ENCODE assay signal across 22 cellular contexts in genomic region chr11:863389-864117, GRCh38. TPM values are rescaled to one million over a fixed set of nuclear protein-coding genes. Genes with fewer than 3 reads are reported as not detected.
DNase-seq lines count a peak whose midpoint lies in the region; ATAC-seq and TF ChIP-seq lines count a peak whose summit lies in the region.
"Had no signal": no experiment of that assay in that cellular context is flagged by ENCODE, and none has a peak within 500 bp of the region (broad histone marks: within the 10 kb centered on the region; RNA-seq: fewer than 3 reads in every experiment).

No MANE protein-coding gene starts in this region.

- H3K4me1 ChIP-seq in Panc1 (ENCODE audit: control insufficient read depth, insufficient read depth, low read length) (peaks cover 81% of the 10 kb centered on the region), iPS-20b (ENCODE audit: insufficient read depth, low read length) (peaks cover 8% of the 10 kb centered on the region; the same call in 1 of the 2 replicates)

- H3K27me3 Mint-ChIP-seq in naive thymus-derived CD8-positive, alpha-beta T cell = no peaks in the 10 kb centered on the region
- H3K27me3 Mint-ChIP-seq in activated naive CD4-positive, alpha-beta T cell treated with anti-CD3 and anti-CD28 coated beads, Interleukin-2, amount 10 ng/mL, durations not matched to agents 7 days and 5 days = no peaks in the 10 kb centered on the region
- H3K27me3 Mint-ChIP-seq: activated CD4-positive, alpha-beta memory T cell treated with anti-CD3 and anti-CD28 coated beads for 36 hours; central memory CD8-positive, alpha-beta T cell had no signal

- H3K9me3 Mint-ChIP-seq in naive thymus-derived CD8-positive, alpha-beta T cell = no peaks in the 10 kb centered on the region
- no peaks in the 10 kb centered on the region for H3K9me3 Mint-ChIP-seq in activated naive CD4-positive, alpha-beta T cell treated with anti-CD3 and anti-CD28 coated beads, Interleukin-2, amount 10 ng/mL, durations not matched to agents 7 days and 5 days
- H3K9me3 Mint-ChIP-seq: activated CD4-positive, alpha-beta memory T cell treated with anti-CD3 and anti-CD28 coated beads for 36 hours; central memory CD8-positive, alpha-beta T cell had no signal

- TF ChIP-seq CTCF in 22Rv1 (IDR thresholded peaks at IDR 0.05) = no peak
- no peak for TF ChIP-seq CTCF in Panc1 (IDR thresholded peaks at IDR 0.05)

- no peak overlapping the region for H3K27ac Mint-ChIP-seq in naive thymus-derived CD8-positive, alpha-beta T cell
- H3K27ac Mint-ChIP-seq in activated naive CD4-positive, alpha-beta T cell treated with anti-CD3 and anti-CD28 coated beads, Interleukin-2, amount 10 ng/mL, durations not matched to agents 7 days and 5 days = no peak overlapping the region
- H3K27ac Mint-ChIP-seq: activated CD4-positive, alpha-beta memory T cell treated with anti-CD3 and anti-CD28 coated beads for 36 hours had no signal

- H3K4me3 ChIP-seq in Panc1 (ENCODE audit: low read depth in 2 of 2, low read length in 2 of 2) = no peak overlapping the region
- H3K4me3 ChIP-seq in iPS-20b (ENCODE audit: low read length) = peak overlapping the region; percentile 35; the same call in 1 of the 2 replicates
- H3K4me3 ChIP-seq: GM23248, MG63, vagina had no signal

- H3K36me3 ChIP-seq in Panc1 (ENCODE audit: control insufficient read depth, insufficient read depth, low read length) = no peaks in the 10 kb centered on the region
- H3K36me3 ChIP-seq in iPS-20b (ENCODE audit: insufficient read depth, low read depth, low read length) = peaks cover 6% of the 10 kb centered on the region; the same call in 1 of the 2 replicates

- in situ Hi-C loops in Panc1 (cut with HindIII; ENCODE audit: low pct_unique_long_range_greater_than_20kb, low sequenced_read_pairs) = no loop called here

- POLR2A ChIA-PET in Panc1 (lab: Charles Lee) = no interaction called here
- POLR2A ChIA-PET in naive thymus-derived CD8-positive, alpha-beta T cell (lab: Charles Lee) = interaction anchor here (0.7 kb wide), 1 partner anchor 29 kb away, joined by 3 read pairs; no protein-coding TSS in a partner anchor

- no TSS peak for BruUV-seq in Panc1 (replicated peaks; lab: Mats Ljungman, UMichigan)

- peak overlapping the region; percentile 71; the same call in 1 of the 2 replicates for H3K9ac ChIP-seq in iPS-20b (ENCODE audit: low read depth, low read length)
- H3K9ac ChIP-seq: GM23248 had no signal

- peaks cover 0 to 7% (median 1%) of the 10 kb centered on the region in 4 donors for H3K4me1 Mint-ChIP-seq in naive thymus-derived CD8-positive, alpha-beta T cell
- no peaks in the 10 kb centered on the region for H3K4me1 Mint-ChIP-seq in activated naive CD4-positive, alpha-beta T cell treated with anti-CD3 and anti-CD28 coated beads, Interleukin-2, amount 10 ng/mL, durations not matched to agents 7 days and 5 days
- H3K4me1 Mint-ChIP-seq: central memory CD8-positive, alpha-beta T cell had no signal

- H3K27me3 ChIP-seq in Panc1 (ENCODE audit: control insufficient read depth, insufficient read depth, low read length) (no peaks in the 10 kb centered on the region), iPS-20b (ENCODE audit: insufficient read depth, low read length) (no peaks in the 10 kb centered on the region; the same call in 1 of the 2 replicates)
- H3K27me3 ChIP-seq: MG63, vagina had no signal

- peaks cover 0 to 2% (median 0%) of the 10 kb centered on the region in 3 donors for H3K36me3 Mint-ChIP-seq in naive thymus-derived CD8-positive, alpha-beta T cell
- no peaks in the 10 kb centered on the region for H3K36me3 Mint-ChIP-seq in activated naive CD4-positive, alpha-beta T cell treated with anti-CD3 and anti-CD28 coated beads, Interleukin-2, amount 10 ng/mL, durations not matched to agents 7 days and 5 days
- H3K36me3 Mint-ChIP-seq: activated CD4-positive, alpha-beta memory T cell treated with anti-CD3 and anti-CD28 coated beads for 36 hours had no signal

- intact Hi-C loops in Panc1 (cut with micrococcal nuclease; ENCODE audit: unreplicated experiment) = no loop called here

- no peak for ATAC-seq in Panc1
- ATAC-seq in naive thymus-derived CD8-positive, alpha-beta T cell = no peak
- ATAC-seq: PC-3 had no signal

- no peak overlapping the region for H3K4me3 Mint-ChIP-seq in naive thymus-derived CD8-positive, alpha-beta T cell
- H3K4me3 Mint-ChIP-seq in activated naive CD4-positive, alpha-beta T cell treated with anti-CD3 and anti-CD28 coated beads, Interleukin-2, amount 10 ng/mL, durations not matched to agents 7 days and 5 days = no peak overlapping the region
- H3K4me3 Mint-ChIP-seq: activated CD4-positive, alpha-beta memory T cell treated with anti-CD3 and anti-CD28 coated beads for 36 hours; central memory CD8-positive, alpha-beta T cell had no signal

- DNase-seq in Panc1 (ENCODE audit: low read depth, low spot score) (no peak), anterior cingulate cortex (lab: John Stamatoyannopoulos, UW) (no peak)
- no peak for DNase-seq in naive thymus-derived CD8-positive, alpha-beta T cell
- DNase-seq in activated naive CD4-positive, alpha-beta T cell treated with anti-CD3 and anti-CD28 coated beads, Interleukin-2, amount 10 ng/mL, durations not matched to agents 7 days and 5 days = no peak
- DNase-seq: activated CD4-positive, alpha-beta memory T cell treated with anti-CD3 and anti-CD28 coated beads for 36 hours; activated naive CD4-positive, alpha-beta T cell; amygdala; Calu3; EL; GM23248; MG63; NCI-H1436 treated with DMSO at 0.1 percent for 48 hours; NCI-H69; nucleus accumbens; PC-3; stimulated activated CD4-positive, alpha-beta T cell treated with anti-CD3 and anti-CD28 coated beads, Interleukin-12 subunit alpha, Interleukin-12 subunit beta, amount 100 ng/mL, for 4 hours; stimulated activated CD8-positive, alpha-beta memory T cell treated with anti-CD3 and anti-CD28 coated beads, Interleukin-4, amount 100 ng/mL, for 48 hours had no signal

- CTCF ChIA-PET in Panc1 (lab: Charles Lee) = interaction anchor here (1.1 kb wide), 1 partner anchor 15 kb away, joined by 3 read pairs; no protein-coding TSS in a partner anchor
- CTCF ChIA-PET in activated naive CD4-positive, alpha-beta T cell treated with anti-CD3 and anti-CD28 coated beads, Interleukin-2, amount 10 ng/mL, durations not matched to agents 7 days and 5 days (lab: Charles Lee) = interaction anchor here (0.8 kb wide), 1 partner anchor 188 kb away, joined by 3 read pairs; no protein-coding TSS in a partner anchor

- H3K9me3 ChIP-seq in Panc1 (ENCODE audit: control insufficient read depth, insufficient read depth, low read depth, low read length) = no peaks in the 10 kb centered on the region
- no peaks in the 10 kb centered on the region for H3K9me3 ChIP-seq in iPS-20b (ENCODE audit: insufficient read depth, low read depth, low read length)
- H3K9me3 ChIP-seq: MG63, vagina had no signal

- peak overlapping the region; percentile 36 for H3K27ac ChIP-seq in 22Rv1
- H3K27ac ChIP-seq in Panc1 (ENCODE audit: low read length) = peak overlapping the region; percentile 13
- no peak overlapping the region for H3K27ac ChIP-seq in iPS-20b (ENCODE audit: low read length)
- H3K27ac ChIP-seq: GM23248, vagina had no signal

RNA-seq across cellular contexts. Expression of gene TSPAN4, which starts 20.9 kb away (rescaled TPM):
- total RNA-seq in Panc1 (2021; ENCODE audit: unreplicated experiment) = 187 TPM
- polyA plus RNA-seq in Panc1 (2012; ENCODE audit: insufficient read length) = 257 TPM
- 1 to 10 TPM; 6.0 to 8.9 TPM for total RNA-seq in naive thymus-derived CD8-positive, alpha-beta T cell
- 10 to 100 TPM in 1 of 3 donors, 1 to 10 TPM in 2; 7.2 to 12.8 (median 8.3) TPM for polyA plus RNA-seq in naive thymus-derived CD8-positive, alpha-beta T cell

RNA-seq across cellular contexts. Expression of gene POLR2L, which starts 21.2 kb away (rescaled TPM):
- total RNA-seq in Panc1 (2021; ENCODE audit: unreplicated experiment) = 673 TPM
- polyA plus RNA-seq in Panc1 (2012; ENCODE audit: insufficient read length) = 2,061 TPM
- total RNA-seq in naive thymus-derived CD8-positive, alpha-beta T cell = 10 to 100 TPM; 50.3 to 50.6 TPM
- 100 to 1,000 TPM in 1 of 3 donors, 10 to 100 TPM in 2; 96.5 to 102 (median 99.7) TPM for polyA plus RNA-seq in naive thymus-derived CD8-positive, alpha-beta T cell

RNA-seq across cellular contexts. Expression of gene CD151, which starts 30.8 kb away (rescaled TPM):
- total RNA-seq in Panc1 (2021; ENCODE audit: unreplicated experiment) = 680 TPM
- polyA plus RNA-seq in Panc1 (2012; ENCODE audit: insufficient read length) = 1,015 TPM
- 10 to 100 TPM; 20.8 to 24.3 TPM for total RNA-seq in naive thymus-derived CD8-positive, alpha-beta T cell
- polyA plus RNA-seq in naive thymus-derived CD8-positive, alpha-beta T cell = 10 to 100 TPM in 2 of 3 donors, 1 to 10 TPM in 1; 9.4 to 11.2 (median 10.2) TPM

RNA-seq across cellular contexts. Expression of gene CRACR2B, which starts 35.8 kb away (rescaled TPM):
- 132 TPM for total RNA-seq in Panc1 (2021; ENCODE audit: unreplicated experiment)
- polyA plus RNA-seq in Panc1 (2012; ENCODE audit: insufficient read length) = 167 TPM
- total RNA-seq in naive thymus-derived CD8-positive, alpha-beta T cell = under 1 TPM; 0.60 to 0.85 TPM
- under 1 TPM in 1 of 3 donors, not detected in 2; 0.18 TPM for polyA plus RNA-seq in naive thymus-derived CD8-positive, alpha-beta T cell
- total RNA-seq: SK-MEL-5 had no signal

RNA-seq across cellular contexts. Expression of gene PNPLA2, which starts 44.8 kb away (rescaled TPM):
- total RNA-seq in Panc1 (2021; ENCODE audit: unreplicated experiment) = 244 TPM
- polyA plus RNA-seq in Panc1 (2012; ENCODE audit: insufficient read length) = 377 TPM
- 100 to 1,000 TPM; 248 to 251 TPM for total RNA-seq in naive thymus-derived CD8-positive, alpha-beta T cell
- polyA plus RNA-seq in naive thymus-derived CD8-positive, alpha-beta T cell = 10 to 100 TPM; 20.5 to 42.7 (median 31.5) TPM

Comparison
In these comparisons a context has a peak if more than half of its experiments do, and no peak if none do; other contexts are left out.
1. RNA of gene TSPAN4, which starts 20.9 kb away (total RNA-seq): 187 TPM in Panc1 (single experiment); 6.0 to 8.9 TPM in naive thymus-derived CD8-positive, alpha-beta T cell; every median in the first group is over 10 times any median in the second.
2. RNA of gene POLR2L, which starts 21.2 kb away (total RNA-seq): 673 TPM in Panc1 (single experiment); 50.3 to 50.6 TPM in naive thymus-derived CD8-positive, alpha-beta T cell; every median in the first group is over 10 times any median in the second.
3. RNA of gene CD151, which starts 30.8 kb away (total RNA-seq): 680 TPM in Panc1 (single experiment); 20.8 to 24.3 TPM in naive thymus-derived CD8-positive, alpha-beta T cell; every median in the first group is over 10 times any median in the second.